Comparison of ENCODE assay signal across 10 cellular contexts in genomic region chr9:6415266-6415665, GRCh38. TPM values are rescaled to one million over a fixed set of nuclear protein-coding genes. Genes with fewer than 3 reads are reported as not detected.
DNase-seq lines count a peak whose midpoint lies in the region; TF ChIP-seq lines count a peak whose summit lies in the region.
"Had no signal": no experiment of that assay in that cellular context is flagged by ENCODE, and none has a peak within 500 bp of the region (broad histone marks: within the 10 kb centered on the region; RNA-seq: fewer than 3 reads in every experiment).

No MANE protein-coding gene starts in this region.

- no peaks in the 10 kb centered on the region for H3K36me3 ChIP-seq in sigmoid colon

- H3K27me3 ChIP-seq in sigmoid colon = no peaks in the 10 kb centered on the region

- H3K9me3 ChIP-seq in sigmoid colon = no peaks in the 10 kb centered on the region

- WGBS in sigmoid colon, 2 donors = 50 to 64% methylated on average over 5 of the region's 5 CpGs

- H3K27me3 Mint-ChIP-seq in chondrocyte (ENCODE audit: low read depth) (no peaks in the 10 kb centered on the region), progenitor cell of endocrine pancreas (peaks cover 1% of the 10 kb centered on the region)

- peaks cover 0 to 57% (median 40%) of the 10 kb centered on the region in 4 donors for H3K4me1 ChIP-seq in sigmoid colon

- peak overlapping the region; percentile 94 for H3K27ac Mint-ChIP-seq in chondrocyte (ENCODE audit: unreplicated experiment)
- no peak overlapping the region for H3K27ac Mint-ChIP-seq in progenitor cell of endocrine pancreas

- TF ChIP-seq CTCF in chondrocyte (IDR thresholded peaks at IDR 0.05) = no peak
- no peak for TF ChIP-seq CTCF in progenitor cell of endocrine pancreas (IDR thresholded peaks at IDR 0.05; ENCODE audit: unreplicated experiment)
- no peak for TF ChIP-seq CTCF in sigmoid colon (IDR thresholded peaks at IDR 0.05)

- H3K9me3 Mint-ChIP-seq in chondrocyte (ENCODE audit: low read depth) (no peaks in the 10 kb centered on the region), progenitor cell of endocrine pancreas (ENCODE audit: low read depth) (peaks cover 2% of the 10 kb centered on the region)

- peak overlapping the region; percentile 88 for H3K4me3 Mint-ChIP-seq in chondrocyte (ENCODE audit: unreplicated experiment)
- peak overlapping the region; percentile 87 for H3K4me3 Mint-ChIP-seq in progenitor cell of endocrine pancreas (ENCODE audit: low read depth)

- no peak for TF ChIP-seq EP300 in sigmoid colon (IDR thresholded peaks at IDR 0.05)

- intact Hi-C loops in sigmoid colon (cut with DNase I) = loop anchor here (10.0 kb wide), 4 partner anchors 90 to 1430 kb away; partner anchors contain the start of genes JAK2 and PLGRKT

- peak overlapping the region in 1 of 4 donors; percentile 90 for H3K27ac ChIP-seq in sigmoid colon

- H3K4me1 Mint-ChIP-seq in chondrocyte (ENCODE audit: low read depth) = peaks cover 46% of the 10 kb centered on the region
- peaks cover 22% of the 10 kb centered on the region for H3K4me1 Mint-ChIP-seq in progenitor cell of endocrine pancreas (ENCODE audit: low read depth)

- TF ChIP-seq POLR2A in sigmoid colon (IDR thresholded peaks at IDR 0.05) = no peak

- H3K4me3 ChIP-seq in sigmoid colon = peak overlapping the region in 1 of 4 donors; percentile 94

- H3K36me3 Mint-ChIP-seq in chondrocyte (ENCODE audit: low read depth) = peaks cover 2% of the 10 kb centered on the region
- H3K36me3 Mint-ChIP-seq in progenitor cell of endocrine pancreas (ENCODE audit: insufficient read depth) = peaks cover 12% of the 10 kb centered on the region

- DNase-seq in NCI-H146 treated with DMSO at 0.1 percent for 48 hours (lab: John Stamatoyannopoulos, UW; ENCODE audit: unreplicated experiment) = peak; percentile 13
- no peak for DNase-seq in NCI-H146 (lab: John Stamatoyannopoulos, UW)
- peak; percentile 61 for DNase-seq in NAMALWA (ENCODE audit: low spot score)
- no peak for DNase-seq in chondrocyte (ENCODE audit: low spot score)
- DNase-seq in progenitor cell of endocrine pancreas (ENCODE audit: low spot score, unreplicated experiment) = no peak
- no peak for DNase-seq in HPDE6-E6E7 (ENCODE audit: extremely low spot score)
- no peak for DNase-seq in sigmoid colon
- DNase-seq in stimulated activated CD8-positive, alpha-beta memory T cell treated with anti-CD3 and anti-CD28 coated beads, Interleukin-4, amount 100 ng/mL, for 48 hours = no peak
- DNase-seq: ACHN, amniotic stem cell had no signal

RNA-seq across cellular contexts. Expression of gene UHRF2, which starts 2.3 kb away (rescaled TPM):
- total RNA-seq in chondrocyte = 43.5 to 46.6 TPM (median 45.2 TPM) in 3 replicates
- 88.6 and 89.9 TPM in 2 replicates for total RNA-seq in progenitor cell of endocrine pancreas
- total RNA-seq in sigmoid colon = 10 to 100 TPM; 49.1 to 55.6 (median 53.6) TPM
- 10 to 100 TPM in 2 of 3 donors, 1 to 10 TPM in 1; 7.6 to 36.6 (median 19.5) TPM for polyA plus RNA-seq in sigmoid colon

Comparison
In these comparisons a context has a peak if more than half of its experiments do, and no peak if none do; other contexts are left out.
1. DNase-seq: peak in NCI-H146 treated with DMSO at 0.1 percent for 48 hours (single experiment) and NAMALWA (single experiment); none in NCI-H146 (single experiment), chondrocyte (single experiment), progenitor cell of endocrine pancreas (single experiment), HPDE6-E6E7 (single experiment), sigmoid colon (single experiment) and stimulated activated CD8-positive, alpha-beta memory T cell treated with anti-CD3 and anti-CD28 coated beads, Interleukin-4, amount 100 ng/mL, for 48 hours (single experiment).